25 cellular contexts compared by ENCODE assay signal in the genomic region with DNA sequence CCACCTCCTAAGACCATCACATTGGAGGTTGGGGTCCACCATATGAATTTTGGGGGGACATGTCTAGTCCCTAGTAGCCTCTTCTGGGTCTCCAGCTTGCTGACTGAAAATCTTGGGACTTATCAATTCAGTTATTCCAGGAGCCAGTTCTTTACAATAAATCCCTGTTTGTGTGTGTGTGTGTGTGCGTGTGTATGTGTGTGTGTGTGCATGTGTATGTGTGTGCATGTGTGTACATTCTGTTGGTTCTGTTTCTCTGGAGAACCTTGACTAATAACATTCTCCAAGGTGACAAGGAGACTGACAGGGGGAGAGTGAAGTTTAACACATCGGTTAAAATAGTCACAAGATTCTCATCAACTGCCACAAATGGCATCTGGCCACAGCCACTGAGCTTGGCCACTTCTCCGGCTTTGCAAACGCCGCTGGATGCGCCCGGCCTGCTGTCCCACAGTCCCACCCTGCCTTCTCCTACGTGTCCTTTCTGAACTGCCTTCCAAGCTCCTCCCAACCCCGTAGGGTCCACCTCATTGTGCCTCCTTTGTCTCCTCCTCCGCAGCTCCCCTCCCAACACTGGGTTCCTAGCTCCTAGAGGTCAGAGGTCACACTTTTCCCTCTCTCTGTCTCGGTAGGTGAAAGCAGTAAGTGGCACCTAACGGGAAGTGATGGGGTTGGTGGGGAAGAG.
DNase-seq lines count a peak whose midpoint lies in the region; ATAC-seq and TF ChIP-seq lines count a peak whose summit lies in the region.
"Had no signal": no experiment of that assay in that cellular context is flagged by ENCODE, and none has a peak within 500 bp of the region (broad histone marks: within the 10 kb centered on the region; RNA-seq: fewer than 3 reads in every experiment).

No MANE protein-coding gene starts in this region.

- no peaks in the 10 kb centered on the region for H3K9me1 ChIP-seq in IMR-90 (ENCODE audit: insufficient read depth, low read length)

- H3K4me1 Mint-ChIP-seq in osteocyte (ENCODE audit: unreplicated experiment) (no peaks in the 10 kb centered on the region), type B pancreatic cell (ENCODE audit: unreplicated experiment) (peaks cover 22% of the 10 kb centered on the region)
- H3K4me1 Mint-ChIP-seq: activated naive CD8-positive, alpha-beta T cell treated with anti-CD3 and anti-CD28 coated beads, Interleukin-2, amount 10 ng/mL, durations not matched to agents 7 days and 5 days had no signal

- no TSS peak for BruUV-seq in IMR-90 (replicated peaks; lab: Mats Ljungman, UMichigan)

- H3K36me3 ChIP-seq in IMR-90 (ENCODE audit: control insufficient read depth, insufficient read depth, low read length): no peaks in the 10 kb centered on the region
- H3K36me3 ChIP-seq: BLaER1 treated with 17β-estradiol and CSF1 and Interleukin-3, amounts not matched to agents 10 nM and 100 nM; cardiac muscle cell; HAP-1; left ventricle myocardium inferior had no signal

- H2BK15ac ChIP-seq in IMR-90 (ENCODE audit: low read depth, low read length): no peak overlapping the region

- no peak for TF ChIP-seq POLR2A in IMR-90 (IDR thresholded peaks at IDR 0.05; ENCODE audit: low read depth, low read length)

- H3K18ac ChIP-seq in IMR-90 (ENCODE audit: low read depth, low read length): no peak overlapping the region

- H3K9me3 Mint-ChIP-seq in osteocyte (ENCODE audit: unreplicated experiment) (no peaks in the 10 kb centered on the region), type B pancreatic cell (no peaks in the 10 kb centered on the region)
- H3K9me3 Mint-ChIP-seq: activated CD8-positive, alpha-beta T cell treated with anti-CD3 and anti-CD28 coated beads for 36 hours; activated naive CD8-positive, alpha-beta T cell treated with anti-CD3 and anti-CD28 coated beads, Interleukin-2, amount 10 ng/mL, durations not matched to agents 7 days and 5 days had no signal

- dilution Hi-C loops in IMR-90 (cut with HindIII; ENCODE audit: low sequenced_read_pairs, unreplicated experiment): no loop called here

- intact Hi-C loops in IMR-90 (cut with micrococcal nuclease): no loop called here

- no peak for ATAC-seq in IMR-90 (ENCODE audit: low read depth)
- no peak for ATAC-seq in HG03097 (IDR thresholded peaks at IDR 0.05; ENCODE audit: low FRiP score, unreplicated experiment)
- ATAC-seq in HG02852 (IDR thresholded peaks at IDR 0.05; ENCODE audit: unreplicated experiment): no peak
- ATAC-seq: activated CD8-positive, alpha-beta T cell treated with anti-CD3 and anti-CD28 coated beads for 36 hours; esophagus mucosa; GM12878; PC-3 had no signal

- H3K27ac ChIP-seq in IMR-90 (ENCODE audit: insufficient read depth, low read length): no peak overlapping the region
- H3K27ac ChIP-seq: BLaER1 treated with 17β-estradiol and CSF1 and Interleukin-3, amounts not matched to agents 10 nM and 100 nM; cardiac muscle cell; left ventricle myocardium inferior had no signal

- DNase-seq in IMR-90 (no peak), choroid plexus epithelial cell (ENCODE audit: low read depth) (peak; percentile 6), osteocyte (ENCODE audit: extremely low spot score, unreplicated experiment) (peak; percentile 64), type B pancreatic cell (ENCODE audit: extremely low spot score, unreplicated experiment) (peak; percentile 39), HUDEP-2 (lab: John Stamatoyannopoulos, UW; ENCODE audit: unreplicated experiment in 76 of 76) (no peak)
- DNase-seq: activated CD8-positive, alpha-beta T cell treated with anti-CD3 and anti-CD28 coated beads for 36 hours; activated naive CD8-positive, alpha-beta T cell treated with anti-CD3 and anti-CD28 coated beads, Interleukin-2, amount 10 ng/mL, durations not matched to agents 7 days and 5 days; cortex of kidney; DMS153; glutamatergic neuron; left ventricle myocardium inferior; NCI-H1417 treated with DMSO at 0.1 percent for 48 hours; NCI-H2029 treated with DMSO at 0.1 percent for 48 hours; NCI-H526 treated with DMSO at 0.1 percent for 48 hours; NK-92 treated with Interleukin-12 subunit alpha and Interleukin-12 subunit beta, amount 100 ng/mL, for 24 hours; PC-3; Right ventricle myocardium superior; stimulated activated naive CD4-positive, alpha-beta T cell had no signal

- H4K91ac ChIP-seq in IMR-90 (ENCODE audit: insufficient read depth, low read depth, low read length): no peak overlapping the region

- peaks cover 12% of the 10 kb centered on the region; the same call in 1 of the 2 replicates for H3K4me1 ChIP-seq in IMR-90 (ENCODE audit: control insufficient read depth, insufficient read depth, low read length)
- H3K4me1 ChIP-seq: HAP-1, left ventricle myocardium inferior had no signal

- H3K9me3 ChIP-seq in IMR-90 (ENCODE audit: control insufficient read depth, insufficient read depth, low read length): no peaks in the 10 kb centered on the region
- H3K9me3 ChIP-seq: BLaER1 treated with 17β-estradiol and CSF1 and Interleukin-3, amounts not matched to agents 10 nM and 100 nM; HAP-1; left ventricle myocardium inferior had no signal

- no peaks in the 10 kb centered on the region for H3K36me3 Mint-ChIP-seq in osteocyte (ENCODE audit: unreplicated experiment)
- no peaks in the 10 kb centered on the region for H3K36me3 Mint-ChIP-seq in type B pancreatic cell
- H3K36me3 Mint-ChIP-seq: activated naive CD8-positive, alpha-beta T cell treated with anti-CD3 and anti-CD28 coated beads, Interleukin-2, amount 10 ng/mL, durations not matched to agents 7 days and 5 days had no signal

- no peak overlapping the region for H2AK5ac ChIP-seq in IMR-90 (ENCODE audit: low read depth, low read length)

- no peak overlapping the region for H3K23ac ChIP-seq in IMR-90 (ENCODE audit: low read depth, low read length)

- 100% methylated on average over 3 of the region's 12 CpGs; no CpG with 5 or more reads in 1 of the 2 experiments for WGBS in IMR-90 (ENCODE audit: extremely low coverage in 2 of 2, insufficient read length in 1 of 2), 2 experiments

- in situ Hi-C loops in IMR-90 (cut with MboI; ENCODE audit: low sequenced_read_pairs): no loop called here

- H3K79me1 ChIP-seq in IMR-90 (ENCODE audit: low read depth in 1 of 2, low read length in 2 of 2): no peaks in the 10 kb centered on the region

- H4K5ac ChIP-seq in IMR-90 (ENCODE audit: low read depth, low read length): no peak overlapping the region

- H3K27ac Mint-ChIP-seq in osteocyte (ENCODE audit: unreplicated experiment) (no peak overlapping the region), type B pancreatic cell (no peak overlapping the region)
- H3K27ac Mint-ChIP-seq: activated CD8-positive, alpha-beta T cell treated with anti-CD3 and anti-CD28 coated beads for 36 hours; activated naive CD8-positive, alpha-beta T cell treated with anti-CD3 and anti-CD28 coated beads, Interleukin-2, amount 10 ng/mL, durations not matched to agents 7 days and 5 days had no signal

- H3K56ac ChIP-seq in IMR-90 (ENCODE audit: extremely low read depth, insufficient read depth, low read length): no peak overlapping the region

- H3K27me3 Mint-ChIP-seq in osteocyte (ENCODE audit: unreplicated experiment) (no peaks in the 10 kb centered on the region), type B pancreatic cell (no peaks in the 10 kb centered on the region)

- TF ChIP-seq CTCF in IMR-90 (conservative IDR thresholded peaks at IDR 0.05; ENCODE audit: low read depth, low read length) (no peak), choroid plexus epithelial cell (conservative IDR thresholded peaks at IDR 0.05; ENCODE audit: low read depth, low read length) (no peak), osteocyte (IDR thresholded peaks at IDR 0.05) (no peak), type B pancreatic cell (conservative IDR thresholded peaks at IDR 0.05) (no peak)

- peak overlapping the region; percentile 41 for H2AFZ ChIP-seq in IMR-90 (replicated peaks; ENCODE audit: low read length, poor library complexity)

- POLR2A ChIA-PET in IMR-90 (lab: Charles Lee; ENCODE audit: unreplicated experiment): no interaction called here

- H2BK5ac ChIP-seq in IMR-90 (ENCODE audit: low read depth, low read length, poor library complexity, severe bottlenecking): no peak overlapping the region

- H3K4me3 Mint-ChIP-seq in osteocyte (ENCODE audit: unreplicated experiment) (no peak overlapping the region), type B pancreatic cell (no peak overlapping the region)
- H3K4me3 Mint-ChIP-seq: activated CD8-positive, alpha-beta T cell treated with anti-CD3 and anti-CD28 coated beads for 36 hours; activated naive CD8-positive, alpha-beta T cell treated with anti-CD3 and anti-CD28 coated beads, Interleukin-2, amount 10 ng/mL, durations not matched to agents 7 days and 5 days had no signal

- H3K27me3 ChIP-seq in IMR-90 (ENCODE audit: control insufficient read depth, insufficient read depth, low read length): no peaks in the 10 kb centered on the region; the same call in 1 of the 2 replicates
- H3K27me3 ChIP-seq: BLaER1 treated with 17β-estradiol and CSF1 and Interleukin-3, amounts not matched to agents 10 nM and 100 nM; cardiac muscle cell had no signal

- no peak overlapping the region for H2AK9ac ChIP-seq in IMR-90 (replicated peaks; ENCODE audit: low read depth, low read length, poor library complexity)

- H3K14ac ChIP-seq in IMR-90 (replicated peaks; ENCODE audit: low read depth, low read length): no peak overlapping the region

- CTCF ChIA-PET in IMR-90 (lab: Yijun Ruan, JAX): no interaction called here

- no peak overlapping the region for H2BK20ac ChIP-seq in IMR-90 (ENCODE audit: low read depth, low read length)

- TF ChIP-seq RAD21 in IMR-90 (IDR thresholded peaks at IDR 0.05; ENCODE audit: low read length): no peak

- no peaks in the 10 kb centered on the region for H4K20me1 ChIP-seq in IMR-90 (ENCODE audit: insufficient read depth, low read length)
- H4K20me1 ChIP-seq: BLaER1 treated with 17β-estradiol and CSF1 and Interleukin-3, amounts not matched to agents 10 nM and 100 nM had no signal

- no peak overlapping the region for H4K8ac ChIP-seq in IMR-90 (ENCODE audit: low read depth in 2 of 2, low read length in 2 of 2)

- H3K4ac ChIP-seq in IMR-90 (ENCODE audit: low read depth, low read length): no peak overlapping the region

- H3K4me3 ChIP-seq in IMR-90 (ENCODE audit: insufficient read depth, low read depth, low read length): no peak overlapping the region
- no peak overlapping the region for H3K4me3 ChIP-seq in choroid plexus epithelial cell (ENCODE audit: low read depth, low read length)
- H3K4me3 ChIP-seq: BLaER1 treated with 17β-estradiol and CSF1 and Interleukin-3, amounts not matched to agents 10 nM and 100 nM; cardiac muscle cell; GM12878; HAP-1; left ventricle myocardium inferior had no signal

- no peak overlapping the region for H3K9ac ChIP-seq in IMR-90 (ENCODE audit: low read depth, low read length)
- H3K9ac ChIP-seq: BLaER1 treated with 17β-estradiol and CSF1 and Interleukin-3, amounts not matched to agents 10 nM and 100 nM had no signal

- H2BK120ac ChIP-seq in IMR-90 (ENCODE audit: low read depth, low read length): no peak overlapping the region

- H3K4me2 ChIP-seq in IMR-90 (ENCODE audit: low read depth, low read length): no peak overlapping the region

TF ChIP-seq in IMR-90, 13 proteins besides CTCF, POLR2A, EP300 and RAD21 (continues in another document):
- no peak for TF ChIP-seq MAZ (IDR thresholded peaks at IDR 0.05; ENCODE audit: borderline replicate concordance, low read depth, low read length)
- TF ChIP-seq CEBPB (IDR thresholded peaks at IDR 0.05; ENCODE audit: low read depth, low read length): no peak
- no peak for TF ChIP-seq NFE2L2 (IDR thresholded peaks at IDR 0.05; ENCODE audit: low read depth, low read length)

Comparison
In these comparisons a context has a peak if more than half of its experiments do, and no peak if none do; other contexts are left out.
1. DNase-seq: peak in choroid plexus epithelial cell (single experiment), osteocyte (single experiment) and type B pancreatic cell (single experiment); none in IMR-90 (single experiment) and HUDEP-2 (0 of 76).